Comparison of ENCODE assay signal across 8 cellular contexts in the genomic region with DNA sequence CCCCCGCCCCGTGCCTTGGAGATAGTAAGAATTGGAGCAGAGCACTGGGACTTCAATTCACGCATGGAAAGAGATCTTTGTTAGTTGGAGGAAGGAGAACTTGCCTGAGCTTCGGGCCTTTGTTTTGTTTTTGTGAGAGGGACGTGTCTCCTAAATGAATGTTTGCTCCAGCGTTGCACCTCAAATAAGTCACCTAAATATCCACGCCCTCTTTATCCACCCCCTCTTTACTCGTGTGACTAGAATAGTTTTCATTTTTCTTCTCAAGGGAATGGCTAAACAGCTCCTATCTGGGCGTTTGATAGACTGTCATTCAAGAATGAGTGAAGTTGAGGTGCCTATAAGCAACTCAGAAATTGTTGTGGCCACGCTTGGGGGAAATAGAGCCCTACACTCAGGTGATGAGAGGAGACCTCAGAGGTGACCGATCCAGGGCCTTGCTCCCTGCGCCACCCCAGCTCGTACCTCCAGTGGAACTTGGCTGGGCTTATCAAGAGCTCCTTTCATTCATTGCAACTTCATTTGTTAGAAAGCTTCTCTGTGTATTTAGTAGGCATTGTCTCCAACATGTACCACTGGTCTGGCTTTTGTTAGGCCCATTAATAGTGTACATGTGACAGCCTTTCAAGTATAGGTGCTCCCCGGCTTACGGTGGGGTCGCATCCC. TPM values are rescaled to one million over a fixed set of nuclear protein-coding genes. Genes with fewer than 3 reads are reported as not detected.
DNase-seq lines count a peak whose midpoint lies in the region; ATAC-seq, FAIRE-seq and TF ChIP-seq lines count a peak whose summit lies in the region.

No MANE protein-coding gene starts in this region.

- no peak for ATAC-seq in activated CD8-positive, alpha-beta memory T cell treated with anti-CD3 and anti-CD28 coated beads, Interleukin-2, amount 10 ng/mL, durations not matched to agents 7 days and 5 days
- ATAC-seq in HepG2 (peak; percentile 7; the same call in 2 of the 3 replicates), thoracic aorta (ENCODE audit: insufficient number of reproducible peaks, low FRiP score, low read depth) (no peak), HG03196 (IDR thresholded peaks at IDR 0.05; ENCODE audit: unreplicated experiment) (no peak)

- H3K4me3 Mint-ChIP-seq in activated CD8-positive, alpha-beta memory T cell treated with anti-CD3 and anti-CD28 coated beads, Interleukin-2, amount 10 ng/mL, durations not matched to agents 7 days and 5 days: peak overlapping the region; percentile 79
- H3K4me3 Mint-ChIP-seq in astrocyte (ENCODE audit: unreplicated experiment): peak overlapping the region; percentile 91

- POLR2A ChIA-PET in HepG2 (lab: Yijun Ruan, JAX): interaction anchor here (0.7 to 7.3 kb wide), 18 partner anchors 10 to 1287 kb away, joined by 3 to 157 read pairs (median 4); a partner anchor contains a TSS

- H3K79me2 ChIP-seq in astrocyte (ENCODE audit: insufficient read depth, low read length): peaks cover 28% of the 10 kb centered on the region
- H3K79me2 ChIP-seq in HepG2 (ENCODE audit: insufficient read depth, low read length): peaks cover 27% of the 10 kb centered on the region

- peak; percentile 40 for DNase-seq in activated CD8-positive, alpha-beta memory T cell treated with anti-CD3 and anti-CD28 coated beads, Interleukin-2, amount 10 ng/mL, durations not matched to agents 7 days and 5 days
- no peak for DNase-seq in activated CD8-positive, alpha-beta memory T cell treated with anti-CD3 and anti-CD28 coated beads, Interleukin-2, amount 50 U/mL, for 48 hours
- DNase-seq in astrocyte (ENCODE audit: low read depth): peak; percentile 1
- DNase-seq in HepG2 (ENCODE audit: low spot score): no peak
- DNase-seq in thoracic aorta (ENCODE audit: low spot score): no peak
- DNase-seq in T1000 (lab: John Stamatoyannopoulos, UW): no peak
- DNase-seq in activated CD4-positive, alpha-beta T cell treated with anti-CD3 and anti-CD28 coated beads for 48 hours: no peak

- H3K4me1 ChIP-seq in astrocyte (ENCODE audit: insufficient read depth, low read length) (peaks cover 15% of the 10 kb centered on the region), HepG2 (ENCODE audit: insufficient read depth, low read length) (peaks cover 64% of the 10 kb centered on the region), thoracic aorta (ENCODE audit: control insufficient read depth in 1 of 2, low read depth in 2 of 2) (peaks cover 11 to 35% of the 10 kb centered on the region in 2 donors)

- H3K9me3 Mint-ChIP-seq in activated CD8-positive, alpha-beta memory T cell treated with anti-CD3 and anti-CD28 coated beads, Interleukin-2, amount 10 ng/mL, durations not matched to agents 7 days and 5 days (ENCODE audit: low read depth): no peaks in the 10 kb centered on the region
- no peaks in the 10 kb centered on the region for H3K9me3 Mint-ChIP-seq in astrocyte (ENCODE audit: unreplicated experiment)

- in situ Hi-C loops in HepG2 (cut with HindIII; ENCODE audit: extremely low pct_ligation_motif_present, low pct_unique_long_range_greater_than_20kb): no loop called here

- intact Hi-C loops in HepG2 (cut with micrococcal nuclease; ENCODE audit: unreplicated experiment): no loop called here

- H3K27me3 Mint-ChIP-seq in activated CD8-positive, alpha-beta memory T cell treated with anti-CD3 and anti-CD28 coated beads, Interleukin-2, amount 10 ng/mL, durations not matched to agents 7 days and 5 days: peaks cover 3% of the 10 kb centered on the region
- H3K27me3 Mint-ChIP-seq in astrocyte (ENCODE audit: low read depth, unreplicated experiment): peaks cover 3% of the 10 kb centered on the region

- H3K27ac ChIP-seq in astrocyte (ENCODE audit: low read depth, low read length): peak overlapping the region; percentile 62
- peak overlapping the region; percentile 78 for H3K27ac ChIP-seq in HepG2 (ENCODE audit: extremely low read length, insufficient read depth, low read length)
- peak overlapping the region; percentile 74 for H3K27ac ChIP-seq in thoracic aorta

- no peak for TF ChIP-seq RAD21 in HepG2 (CRISPR knock-in tag; IDR thresholded peaks at IDR 0.05)

- H3K9ac ChIP-seq in astrocyte (ENCODE audit: low read length): peak overlapping the region; percentile 90
- H3K9ac ChIP-seq in HepG2 (ENCODE audit: insufficient read depth, low read depth, low read length): peak overlapping the region; percentile 83

- H3K36me3 ChIP-seq in astrocyte (ENCODE audit: insufficient read depth, low read length): no peaks in the 10 kb centered on the region
- peaks cover 9 to 14% of the 10 kb centered on the region in 2 experiments; a peak in 4 of 5 replicates for H3K36me3 ChIP-seq in HepG2 (replicated peaks in 1 of 2; ENCODE audit: control insufficient read depth in 1 of 2, insufficient read depth in 2 of 2, low read length in 2 of 2)
- H3K36me3 ChIP-seq in thoracic aorta: no peaks in the 10 kb centered on the region

- 24% methylated on average over 16 of the region's 16 CpGs for WGBS in HepG2 (ENCODE audit: low lambda C conversion rate)

- H3K27ac Mint-ChIP-seq in activated CD8-positive, alpha-beta memory T cell treated with anti-CD3 and anti-CD28 coated beads, Interleukin-2, amount 10 ng/mL, durations not matched to agents 7 days and 5 days: peak overlapping the region; percentile 82
- H3K27ac Mint-ChIP-seq in astrocyte (ENCODE audit: unreplicated experiment): peak overlapping the region; percentile 78

- H3K4me2 ChIP-seq in astrocyte (ENCODE audit: low read length) (peak overlapping the region; percentile 99), HepG2 (ENCODE audit: low read depth, low read length) (peak overlapping the region; percentile 94)

- H3K4me3 ChIP-seq in astrocyte (ENCODE audit: insufficient read depth, low read depth, low read length) (peak overlapping the region; percentile 90), HepG2 (replicated peaks in 1 of 3; ENCODE audit: insufficient read depth in 1 of 3, low read depth in 2 of 3, low read length in 3 of 3) (peak overlapping the region; percentile 68 to 94 (median 80)), thoracic aorta (peak overlapping the region; percentile 97)

- BruUV-seq in HepG2 (replicated peaks; lab: Mats Ljungman, UMichigan): TSS peak; percentile 55

- TF ChIP-seq POLR2A in HepG2 (IDR thresholded peaks at IDR 0.05; ENCODE audit: insufficient read depth in 1 of 2, low read depth in 2 of 2, low read length in 2 of 2): peak in 1 of 2 experiments; percentile 14; a peak in 1 of 4 replicates

- TF ChIP-seq EP300 in HepG2 (IDR thresholded peaks at IDR 0.05; ENCODE audit: low read depth in 2 of 2, low read length in 2 of 2) (no peak), HepG2 (CRISPR knock-in tag; IDR thresholded peaks at IDR 0.05; ENCODE audit: borderline replicate concordance) (no peak)

- TF ChIP-seq CTCF in astrocyte (IDR thresholded peaks at IDR 0.05; ENCODE audit: insufficient read depth, low read depth, low read length) (no peak), HepG2 (CRISPR knock-in tag; IDR thresholded peaks at IDR 0.05) (no peak), thoracic aorta (IDR thresholded peaks at IDR 0.05) (no peak)

- no peaks in the 10 kb centered on the region for H4K20me1 ChIP-seq in astrocyte (ENCODE audit: insufficient read depth, low read length)
- H4K20me1 ChIP-seq in HepG2 (ENCODE audit: insufficient read depth, low read length): no peaks in the 10 kb centered on the region

- H3K36me3 Mint-ChIP-seq in activated CD8-positive, alpha-beta memory T cell treated with anti-CD3 and anti-CD28 coated beads, Interleukin-2, amount 10 ng/mL, durations not matched to agents 7 days and 5 days: no peaks in the 10 kb centered on the region
- H3K36me3 Mint-ChIP-seq in astrocyte (ENCODE audit: low read depth, unreplicated experiment): no peaks in the 10 kb centered on the region

- no peaks in the 10 kb centered on the region for H3K9me3 ChIP-seq in astrocyte (ENCODE audit: insufficient read depth, low read depth, low read length)
- H3K9me3 ChIP-seq in HepG2 (ENCODE audit: low read length): no peaks in the 10 kb centered on the region
- H3K9me3 ChIP-seq in thoracic aorta: no peaks in the 10 kb centered on the region

- CTCF ChIA-PET in activated CD8-positive, alpha-beta memory T cell treated with anti-CD3 and anti-CD28 coated beads, Interleukin-2, amount 10 ng/mL, durations not matched to agents 7 days and 5 days (lab: Charles Lee): interaction anchor here (1.2 to 3.2 kb wide), 7 partner anchors 14 to 760 kb away, joined by 3 to 19 read pairs (median 4); no protein-coding TSS in a partner anchor
- CTCF ChIA-PET in HepG2 (lab: Yijun Ruan, JAX; ENCODE audit: low intra/inter-chr PET ratio, low total read pairs): interaction anchor here (2.0 kb wide), 1 partner anchor 29 kb away, joined by 8 read pairs; no protein-coding TSS in a partner anchor

- peaks cover 36% of the 10 kb centered on the region for H3K4me1 Mint-ChIP-seq in activated CD8-positive, alpha-beta memory T cell treated with anti-CD3 and anti-CD28 coated beads, Interleukin-2, amount 10 ng/mL, durations not matched to agents 7 days and 5 days
- H3K4me1 Mint-ChIP-seq in astrocyte (ENCODE audit: low read depth, unreplicated experiment): peaks cover 16% of the 10 kb centered on the region

- H3K27me3 ChIP-seq in astrocyte (ENCODE audit: insufficient read depth, low read length) (no peaks in the 10 kb centered on the region), HepG2 (ENCODE audit: control insufficient read depth in 1 of 2, insufficient read depth in 2 of 2, low read length in 2 of 2) (no peaks in the 10 kb centered on the region; a peak in 1 of 5 replicates), thoracic aorta (replicated peaks; ENCODE audit: insufficient read depth) (no peaks in the 10 kb centered on the region)

- peak overlapping the region; percentile 81 for H2AFZ ChIP-seq in astrocyte (ENCODE audit: low read depth, low read length)
- no peak overlapping the region for H2AFZ ChIP-seq in HepG2 (ENCODE audit: low read length)

- FAIRE-seq in astrocyte (lab: Jason Lieb, UNC): no peak
- FAIRE-seq in HepG2 (lab: Jason Lieb, UNC): peak; percentile 23

RNA-seq across cellular contexts. Expression of a gene that starts 0.9 kb away (rescaled TPM):
- 10 to 100 TPM; 28.1 to 38.5 TPM for total RNA-seq in activated CD8-positive, alpha-beta memory T cell treated with anti-CD3 and anti-CD28 coated beads, Interleukin-2, amount 10 ng/mL, durations not matched to agents 7 days and 5 days
- total RNA-seq in astrocyte (37.8 and 40.0 TPM in 2 replicates), HepG2 (2016; rRNA removed; fragmentation: Illumina TruSeq; extraction: Trizol) (47.0 and 50.5 TPM in 2 replicates), thoracic aorta (100 to 1,000 TPM in 1 of 2 donors, 10 to 100 TPM in 1; 55.9 to 113 TPM)
- total RNA-seq in HepG2 (2016; cell fraction: cytosol; rRNA removed; fragmentation: Illumina TruSeq; extraction: Trizol; ENCODE audit: low read depth): 5.3 and 6.4 TPM in 2 replicates
- total RNA-seq in HepG2 (2016; cell fraction: insoluble cytoplasmic fraction; rRNA removed; fragmentation: Illumina TruSeq; extraction: Trizol): 44.0 and 57.6 TPM in 2 replicates
- 23.6 and 27.0 TPM in 2 replicates for total RNA-seq in HepG2 (2016; cell fraction: membrane; rRNA removed; fragmentation: Illumina TruSeq; extraction: Trizol)
- total RNA-seq in HepG2 (2016; cell fraction: nucleus; rRNA removed; fragmentation: Illumina TruSeq; extraction: Trizol): 52.1 and 60.5 TPM in 2 replicates
- polyA plus RNA-seq in HepG2 (2011; rRNA removed): 66.3 and 76.9 TPM in 2 replicates
- 40.5 and 52.8 TPM in 2 replicates for polyA plus RNA-seq in HepG2 (2011; cell fraction: cytosol; rRNA removed)
- polyA plus RNA-seq in HepG2 (2011; cell fraction: nucleus; rRNA removed): 117 and 148 TPM in 2 replicates
- 58.6 and 62.1 TPM in 2 replicates for polyA plus RNA-seq in HepG2 (2012)
- polyA plus RNA-seq in HepG2 (2016; cell fraction: cytosol; fragmentation: Illumina TruSeq; extraction: Trizol; ENCODE audit: low read depth): 1.5 and 2.4 TPM in 2 replicates
- polyA plus RNA-seq in HepG2 (2016; cell fraction: insoluble cytoplasmic fraction; fragmentation: Illumina TruSeq; extraction: Trizol; ENCODE audit: low read depth): 41.2 and 44.9 TPM in 2 replicates
- polyA plus RNA-seq in HepG2 (2016; cell fraction: membrane; fragmentation: Illumina TruSeq; extraction: Trizol; ENCODE audit: low read depth): 10.2 and 12.5 TPM in 2 replicates
- 134 and 146 TPM in 2 replicates for polyA plus RNA-seq in HepG2 (2016; cell fraction: nucleus; fragmentation: Illumina TruSeq; extraction: Trizol; ENCODE audit: insufficient read depth, low read depth)
- 20.0 and 41.6 TPM in 2 replicates for polyA minus RNA-seq in HepG2 (2011; rRNA and poly(A)+ RNA removed; ENCODE audit: low replicate concordance)
- 36.8 and 46.1 TPM in 2 replicates for polyA minus RNA-seq in HepG2 (2011; cell fraction: cytosol; rRNA and poly(A)+ RNA removed)
- polyA minus RNA-seq in HepG2 (2011; cell fraction: nucleus; rRNA and poly(A)+ RNA removed): 78.9 and 107 TPM in 2 replicates

Comparison
In these comparisons a context has a peak if more than half of its experiments do, and no peak if none do; other contexts are left out.
1. DNase-seq: peak in activated CD8-positive, alpha-beta memory T cell treated with anti-CD3 and anti-CD28 coated beads, Interleukin-2, amount 10 ng/mL, durations not matched to agents 7 days and 5 days (single experiment) and astrocyte (single experiment); none in activated CD8-positive, alpha-beta memory T cell treated with anti-CD3 and anti-CD28 coated beads, Interleukin-2, amount 50 U/mL, for 48 hours (single experiment), HepG2 (single experiment), thoracic aorta (single experiment), T1000 (single experiment) and activated CD4-positive, alpha-beta T cell treated with anti-CD3 and anti-CD28 coated beads for 48 hours (single experiment).
2. Peak in every context shown above with its lines, with median percentiles within 50 percentile points of each other: H3K27ac ChIP-seq and H3K4me3 ChIP-seq.